2 cellular contexts compared by ENCODE assay signal in genomic region chr6:140285471-140285870, GRCh38.
TF ChIP-seq lines count a peak whose summit lies in the region.

No MANE protein-coding gene starts in this region.

TF ChIP-seq in SK-N-SH, 30 proteins besides CTCF, POLR2A, EP300 and RAD21 (continued from another document):
- TF ChIP-seq PBX3 (IDR thresholded peaks at IDR 0.05) = no peak
- TF ChIP-seq RXRA (IDR thresholded peaks at IDR 0.05; ENCODE audit: borderline replicate concordance, low read depth) = no peak
- TF ChIP-seq FOXM1 (IDR thresholded peaks at IDR 0.05; ENCODE audit: low read depth) = no peak
- TF ChIP-seq IRF3 (IDR thresholded peaks at IDR 0.05; ENCODE audit: low read depth, low read length) = no peak
- TF ChIP-seq ZBTB33 (IDR thresholded peaks at IDR 0.05; ENCODE audit: borderline replicate concordance, low read depth) = no peak
- TF ChIP-seq USF2 (IDR thresholded peaks at IDR 0.05; ENCODE audit: borderline replicate concordance, low read depth, low read length) = no peak
- TF ChIP-seq TCF12 (IDR thresholded peaks at IDR 0.05) = no peak

TF ChIP-seq in SK-N-SH treated with all-trans-retinoic acid at 6 μM for 48 hours, 23 proteins besides CTCF, POLR2A, EP300 and RAD21 (continued from another document):
- TF ChIP-seq TSHZ2 (CRISPR knock-in tag; IDR thresholded peaks at IDR 0.05) (no peak), PATZ1 (CRISPR knock-in tag; IDR thresholded peaks at IDR 0.05; ENCODE audit: borderline replicate concordance) (no peak), ZNF70 (CRISPR knock-in tag; IDR thresholded peaks at IDR 0.05) (no peak), RARB (CRISPR knock-in tag; IDR thresholded peaks at IDR 0.05) (no peak), CSDC2 (CRISPR knock-in tag; IDR thresholded peaks at IDR 0.05) (no peak)
